ENCODE assay signal across 1 cellular context in genomic region chr7:2403718-2404648, GRCh38.
TF ChIP-seq lines count a peak whose summit lies in the region.

No MANE protein-coding gene starts in this region.

TF ChIP-seq in endothelial cell of umbilical vein, 7 proteins besides CTCF, POLR2A, EP300 and RAD21 (continued from another document):
- no peak for TF ChIP-seq MAX (IDR thresholded peaks at IDR 0.05; ENCODE audit: insufficient read depth, insufficient read length)
- TF ChIP-seq EZH2 (IDR thresholded peaks at IDR 0.05; ENCODE audit: borderline replicate concordance, low read depth, low read length, severe bottlenecking) = no peak
